ENCODE assay signal across 13 cellular contexts in genomic region chr1:89974701-89975470, GRCh38. TPM values are rescaled to one million over a fixed set of nuclear protein-coding genes. Genes with fewer than 3 reads are reported as not detected.
A peak's percentile ranks its signal among the peaks of the same experiment; 100 is the strongest.
DNase-seq lines count a peak whose midpoint lies in the region; ATAC-seq and TF ChIP-seq lines count a peak whose summit lies in the region.
"Had no signal": no experiment of that assay in that cellular context is flagged by ENCODE, and none has a peak within 500 bp of the region (broad histone marks: within the 10 kb centered on the region; RNA-seq: fewer than 3 reads in every experiment).

No MANE protein-coding gene starts in this region.

- H3K9me3 ChIP-seq in adrenal gland (replicated peaks in 1 of 3) (no peaks in the 10 kb centered on the region), body of pancreas (no peaks in the 10 kb centered on the region)
- H3K9me3 ChIP-seq: transverse colon had no signal

- TF ChIP-seq POLR2A in adrenal gland (IDR thresholded peaks at IDR 0.05) (no peak), body of pancreas (IDR thresholded peaks at IDR 0.05) (no peak)

- H3K27ac ChIP-seq in adrenal gland (peak overlapping the region in 4 of 5 donors; percentile 38 to 50 (median 42)), foreskin keratinocyte (peak overlapping the region; percentile 50), caudate nucleus (ENCODE audit: low read depth, low read length) (no peak overlapping the region), body of pancreas (no peak overlapping the region)
- H3K27ac ChIP-seq: transverse colon had no signal

- H3K36me3 ChIP-seq in adrenal gland (replicated peaks in 1 of 2), result no peaks in the 10 kb centered on the region
- no peaks in the 10 kb centered on the region for H3K36me3 ChIP-seq in body of pancreas (replicated peaks in 1 of 2; ENCODE audit: insufficient read depth in 1 of 2, low read depth in 2 of 2)
- H3K36me3 ChIP-seq: transverse colon had no signal

- intact Hi-C loops in adrenal gland (cut with DNase I) (no loop called here), body of pancreas (cut with DNase I) (no loop called here)

- ATAC-seq in foreskin keratinocyte, result peak; percentile 26
- no peak for ATAC-seq in GM21737 (IDR thresholded peaks at IDR 0.05; ENCODE audit: unreplicated experiment)
- no peak for ATAC-seq in body of pancreas

- DNase-seq in AG08395 (ENCODE audit: low spot score), result peak; percentile 77
- DNase-seq in HCEC 1CT, result peak; percentile 78
- DNase-seq in adrenal gland, result peak in 6 of 7 donors; percentile 56 to 78 (median 64)
- no peak for DNase-seq in foreskin keratinocyte
- no peak for DNase-seq in DMS53 (lab: John Stamatoyannopoulos, UW)
- DNase-seq in caudate nucleus (lab: John Stamatoyannopoulos, UW), result no peak
- no peak for DNase-seq in body of pancreas
- DNase-seq: activated naive CD8-positive, alpha-beta T cell treated with anti-CD3 and anti-CD28 coated beads for 36 hours; CD4-positive, CD25-positive, alpha-beta regulatory T cell; NCI-H1694 treated with DMSO at 0.1 percent for 48 hours; retina; transverse colon had no signal

- WGBS in adrenal gland, 4 donors, result 30 to 38% (median 35%) methylated on average over 4 of the region's 4 CpGs
- WGBS in body of pancreas, 2 donors, result 51 to 64% methylated on average over 4 of the region's 4 CpGs

- peaks cover 11 to 15% of the 10 kb centered on the region in 2 donors for H3K4me1 ChIP-seq in adrenal gland (replicated peaks in 1 of 2)
- H3K4me1 ChIP-seq in foreskin keratinocyte, result peaks cover 26% of the 10 kb centered on the region
- H3K4me1 ChIP-seq in body of pancreas, result no peaks in the 10 kb centered on the region

- H3K27me3 ChIP-seq in adrenal gland (no peaks in the 10 kb centered on the region), foreskin keratinocyte (no peaks in the 10 kb centered on the region), body of pancreas (no peaks in the 10 kb centered on the region)
- H3K27me3 ChIP-seq: transverse colon had no signal

- H3K4me3 ChIP-seq in adrenal gland (peak overlapping the region in 1 of 4 donors; percentile 2), body of pancreas (no peak overlapping the region)
- H3K4me3 ChIP-seq: transverse colon had no signal

- TF ChIP-seq CTCF in adrenal gland (IDR thresholded peaks at IDR 0.05) (no peak), foreskin keratinocyte (conservative IDR thresholded peaks at IDR 0.05) (no peak), body of pancreas (IDR thresholded peaks at IDR 0.05) (no peak)

RNA-seq across cellular contexts. Expression of gene ZNF326, which starts 20.0 kb away (rescaled TPM):
- total RNA-seq in adrenal gland (10 to 100 TPM in 6 of 8 donors, 1 to 10 TPM in 2; 4.1 to 19.1 (median 14.6) TPM), foreskin keratinocyte (16.6 and 19.8 TPM in 2 replicates), body of pancreas (10 to 100 TPM; 24.1 to 28.7 TPM)
- polyA plus RNA-seq in adrenal gland (10 to 100 TPM; 10.6 to 28.3 (median 18.3) TPM), foreskin keratinocyte (9.4 and 13.0 TPM in 2 replicates)

Comparison
In these comparisons a context has a peak if more than half of its experiments do, and no peak if none do; other contexts are left out.
1. DNase-seq: peak in AG08395 (single experiment), HCEC 1CT (single experiment) and adrenal gland (6 of 7); none in foreskin keratinocyte (0 of 2), DMS53 (single experiment), caudate nucleus (0 of 61) and body of pancreas (0 of 4).
2. H3K27ac ChIP-seq: peak in adrenal gland (4 of 5) and foreskin keratinocyte (single experiment); none in caudate nucleus (single experiment) and body of pancreas (0 of 4).